Comparison of ENCODE assay signal across 14 cellular contexts in the genomic region with DNA sequence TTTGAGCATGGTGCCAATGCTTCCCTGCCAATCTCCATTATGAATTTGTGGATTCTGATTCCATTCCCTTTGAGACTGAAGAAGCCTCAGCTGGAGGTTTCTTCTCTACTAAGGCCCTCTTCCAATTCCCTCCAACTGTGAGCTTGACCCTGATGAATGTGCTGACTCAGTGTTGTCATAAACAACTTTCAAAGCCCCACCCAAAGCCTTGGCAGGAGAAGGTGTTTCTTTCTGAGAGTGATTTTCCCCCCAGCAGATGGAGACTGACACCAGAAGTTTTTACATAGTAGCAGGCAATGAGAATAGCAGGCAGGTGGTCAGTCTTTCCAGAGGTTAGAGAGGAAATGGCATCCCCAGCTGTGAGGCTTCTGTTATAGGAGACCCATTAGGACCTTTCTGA. TPM values are rescaled to one million over a fixed set of nuclear protein-coding genes. Genes with fewer than 3 reads are reported as not detected.
DNase-seq lines count a peak whose midpoint lies in the region; ATAC-seq and TF ChIP-seq lines count a peak whose summit lies in the region.
"Had no signal": no experiment of that assay in that cellular context is flagged by ENCODE, and none has a peak within 500 bp of the region (broad histone marks: within the 10 kb centered on the region; RNA-seq: fewer than 3 reads in every experiment).

No MANE protein-coding gene starts in this region.

- no peak overlapping the region for H2BK20ac ChIP-seq in H9 (ENCODE audit: low read depth, low read length, poor library complexity, severe bottlenecking)

- no peak overlapping the region for H4K8ac ChIP-seq in H9 (replicated peaks; ENCODE audit: insufficient read length, low read depth, low read length)

- H2BK5ac ChIP-seq in H9 (ENCODE audit: insufficient read length, low read length): no peak overlapping the region

- H3K9ac ChIP-seq in H9 (ENCODE audit: extremely low read depth, insufficient read length, low read length): no peak overlapping the region
- H3K9ac ChIP-seq in adipocyte (ENCODE audit: low read length): no peak overlapping the region

- H3K27me3 ChIP-seq in H9 (ENCODE audit: insufficient read depth, low read length) (no peaks in the 10 kb centered on the region), adipocyte (replicated peaks; ENCODE audit: control insufficient read depth, insufficient read depth, low read length) (no peaks in the 10 kb centered on the region), gastroesophageal sphincter (no peaks in the 10 kb centered on the region)

- H3K23me2 ChIP-seq in H9 (ENCODE audit: insufficient read length, low read depth, low read length, poor library complexity, severe bottlenecking): no peaks in the 10 kb centered on the region

- H3K4me3 ChIP-seq in adipocyte (ENCODE audit: low read length) (no peak overlapping the region), gastroesophageal sphincter (no peak overlapping the region)
- H3K4me3 ChIP-seq: lower lobe of right lung, tibial nerve had no signal

- no peak overlapping the region for H3K18ac ChIP-seq in H9 (ENCODE audit: insufficient read length, low read depth, low read length)

- H3K9me3 Mint-ChIP-seq in H9: no peaks in the 10 kb centered on the region
- no peaks in the 10 kb centered on the region for H3K9me3 Mint-ChIP-seq in activated naive CD8-positive, alpha-beta T cell treated with anti-CD3 and anti-CD28 coated beads, Interleukin-2, amount 50 U/mL, for 24 hours
- no peaks in the 10 kb centered on the region for H3K9me3 Mint-ChIP-seq in activated naive CD4-positive, alpha-beta T cell treated with anti-CD3 and anti-CD28 coated beads, Interleukin-2, amount 50 U/mL, for 72 hours

- H3K36me3 ChIP-seq in adipocyte (ENCODE audit: control insufficient read depth, insufficient read depth, low read length, severe bottlenecking) (peaks cover 50% of the 10 kb centered on the region), gastroesophageal sphincter (peaks cover 0 to 58% of the 10 kb centered on the region in 2 donors)

- no peak overlapping the region for H2AK5ac ChIP-seq in H9 (ENCODE audit: insufficient read length, low read length)

- no peaks in the 10 kb centered on the region for H3K79me1 ChIP-seq in H9 (ENCODE audit: insufficient read depth, low read depth, low read length, poor library complexity, severe bottlenecking)

- no peak overlapping the region for H3K27ac ChIP-seq in H9 (ENCODE audit: insufficient read length, low read depth, low read length)
- H3K27ac ChIP-seq in gastroesophageal sphincter: peak overlapping the region in 1 of 4 donors; percentile 7
- H3K27ac ChIP-seq: lower lobe of right lung had no signal

- no peak overlapping the region for H2BK15ac ChIP-seq in H9 (ENCODE audit: low read depth, low read length)

- H3K79me2 ChIP-seq in H9 (ENCODE audit: insufficient read depth, low read length): no peaks in the 10 kb centered on the region

- no peak overlapping the region for H3K23ac ChIP-seq in H9 (ENCODE audit: insufficient read length, low read depth, low read length)

- H3K9me3 ChIP-seq in H9 (ENCODE audit: control insufficient read depth, low read depth, low read length): no peaks in the 10 kb centered on the region
- peaks cover 6% of the 10 kb centered on the region for H3K9me3 ChIP-seq in adipocyte (ENCODE audit: control insufficient read depth, low read length)
- H3K9me3 ChIP-seq in gastroesophageal sphincter: no peaks in the 10 kb centered on the region
- H3K9me3 ChIP-seq: lower lobe of right lung, tibial nerve had no signal

- peaks cover 16 to 38% (median 33%) of the 10 kb centered on the region in 3 experiments; a peak in 6 of 7 replicates for H3K36me3 Mint-ChIP-seq in H9 (ENCODE audit: insufficient read depth in 1 of 3, low read depth in 3 of 3)
- no peaks in the 10 kb centered on the region for H3K36me3 Mint-ChIP-seq in activated naive CD8-positive, alpha-beta T cell treated with anti-CD3 and anti-CD28 coated beads, Interleukin-2, amount 50 U/mL, for 24 hours (ENCODE audit: low read depth)
- H3K36me3 Mint-ChIP-seq in activated naive CD4-positive, alpha-beta T cell treated with anti-CD3 and anti-CD28 coated beads, Interleukin-2, amount 50 U/mL, for 72 hours: no peaks in the 10 kb centered on the region

- TF ChIP-seq POLR2A in gastroesophageal sphincter (IDR thresholded peaks at IDR 0.05): no peak

- peaks cover 2% of the 10 kb centered on the region for H3K4me1 ChIP-seq in H9 (ENCODE audit: insufficient read depth, low read length)
- peaks cover 12% of the 10 kb centered on the region for H3K4me1 ChIP-seq in adipocyte (ENCODE audit: control insufficient read depth, insufficient read depth, low read length)
- H3K4me1 ChIP-seq in gastroesophageal sphincter: peaks cover 0 to 10% (median 0%) of the 10 kb centered on the region in 3 donors
- H3K4me1 ChIP-seq: lower lobe of right lung, tibial nerve had no signal

- H3T11ph ChIP-seq in H9 (ENCODE audit: low read length): no peak overlapping the region

- no peaks in the 10 kb centered on the region for H3K27me3 Mint-ChIP-seq in H9 (ENCODE audit: low read depth)
- no peaks in the 10 kb centered on the region for H3K27me3 Mint-ChIP-seq in activated naive CD8-positive, alpha-beta T cell treated with anti-CD3 and anti-CD28 coated beads, Interleukin-2, amount 50 U/mL, for 24 hours

- no peak overlapping the region for H2AFZ ChIP-seq in H9 (ENCODE audit: low read length)

- TF ChIP-seq CTCF in H9 (conservative IDR thresholded peaks at IDR 0.05): no peak
- no peak for TF ChIP-seq CTCF in gastroesophageal sphincter (IDR thresholded peaks at IDR 0.05)

- no peak overlapping the region for H4K5ac ChIP-seq in H9 (ENCODE audit: insufficient read length, low read depth, low read length)

- no peak overlapping the region for H2BK12ac ChIP-seq in H9 (ENCODE audit: insufficient read length, low read depth, low read length)

- H3K27ac Mint-ChIP-seq in H9: peak overlapping the region; percentile 6 to 90 (median 90); a peak in 3 of 7 replicates
- no peak overlapping the region for H3K27ac Mint-ChIP-seq in activated naive CD8-positive, alpha-beta T cell treated with anti-CD3 and anti-CD28 coated beads, Interleukin-2, amount 50 U/mL, for 24 hours
- no peak overlapping the region for H3K27ac Mint-ChIP-seq in activated naive CD4-positive, alpha-beta T cell treated with anti-CD3 and anti-CD28 coated beads, Interleukin-2, amount 50 U/mL, for 72 hours

- no peak overlapping the region for H3K14ac ChIP-seq in H9 (ENCODE audit: insufficient read depth, low read length)

- ATAC-seq in gastroesophageal sphincter: peak; percentile 66
- ATAC-seq in activated naive CD8-positive, alpha-beta T cell treated with anti-CD3 and anti-CD28 coated beads, Interleukin-2, amount 50 U/mL, for 24 hours: no peak
- no peak for ATAC-seq in activated naive CD4-positive, alpha-beta T cell treated with anti-CD3 and anti-CD28 coated beads, Interleukin-2, amount 50 U/mL, for 72 hours
- ATAC-seq: lower lobe of right lung had no signal

- H4K91ac ChIP-seq in H9 (ENCODE audit: insufficient read length, low read depth, low read length): no peak overlapping the region

- TF ChIP-seq EP300 in gastroesophageal sphincter (IDR thresholded peaks at IDR 0.05): no peak

- H3K4me1 Mint-ChIP-seq in H9: peaks cover 10 to 11% of the 10 kb centered on the region in 2 experiments
- no peaks in the 10 kb centered on the region for H3K4me1 Mint-ChIP-seq in activated naive CD8-positive, alpha-beta T cell treated with anti-CD3 and anti-CD28 coated beads, Interleukin-2, amount 50 U/mL, for 24 hours

- no peak overlapping the region for H2BK120ac ChIP-seq in H9 (ENCODE audit: low read depth, low read length, poor library complexity, severe bottlenecking)

- no peak overlapping the region for H3K4me2 ChIP-seq in H9 (ENCODE audit: insufficient read depth, insufficient read length, low read length)

- no peaks in the 10 kb centered on the region for H4K20me1 ChIP-seq in H9 (ENCODE audit: control insufficient read depth, insufficient read depth, insufficient read length)

- no peak overlapping the region for H3K4ac ChIP-seq in H9 (ENCODE audit: low read depth, low read length)

- DNase-seq in H9 (no peak), adipocyte (ENCODE audit: low read depth) (peak; percentile 40), stromal cell of bone marrow (ENCODE audit: low read depth) (peak; percentile 21), retina (no peak), NCI-H2081 (lab: John Stamatoyannopoulos, UW) (no peak)
- DNase-seq in activated naive CD8-positive, alpha-beta T cell treated with anti-CD3 and anti-CD28 coated beads, Interleukin-2, amount 50 U/mL, for 24 hours: no peak
- DNase-seq in activated naive CD4-positive, alpha-beta T cell treated with anti-CD3 and anti-CD28 coated beads, Interleukin-2, amount 50 U/mL, for 72 hours (ENCODE audit: low spot score in 2 of 2): no peak
- DNase-seq: activated CD4-positive, CD25-positive, alpha-beta regulatory T cell; activated T-cell treated with anti-CD3 and anti-CD28 coated beads, Interleukin-2, amount 50 U/mL, for 1 hour; hippocampal formation; lower lobe of right lung; stimulated activated CD4-positive, alpha-beta T cell treated with anti-CD3 and anti-CD28 coated beads, Interleukin-12 subunit alpha, Interleukin-12 subunit beta, amount 100 ng/mL, for 4 hours had no signal

- no peak overlapping the region for H3K56ac ChIP-seq in H9 (ENCODE audit: insufficient read length, low read depth, low read length)

- H3K4me3 Mint-ChIP-seq in H9: no peak overlapping the region
- no peak overlapping the region for H3K4me3 Mint-ChIP-seq in activated naive CD8-positive, alpha-beta T cell treated with anti-CD3 and anti-CD28 coated beads, Interleukin-2, amount 50 U/mL, for 24 hours

RNA-seq across cellular contexts. Expression of a gene that starts 53.1 kb away (rescaled TPM):
- total RNA-seq in H9 (2021): 30.1 and 31.4 TPM in 2 replicates
- 10 to 100 TPM; 32.4 to 72.1 (median 57.8) TPM for total RNA-seq in gastroesophageal sphincter
- 1 to 10 TPM in 1 of 2 donors, under 1 TPM in 1; 0.96 to 3.1 TPM for total RNA-seq in activated naive CD4-positive, alpha-beta T cell treated with anti-CD3 and anti-CD28 coated beads, Interleukin-2, amount 50 U/mL, for 72 hours

Comparison
In these comparisons a context has a peak if more than half of its experiments do, and no peak if none do; other contexts are left out.
1. DNase-seq: peak in adipocyte (single experiment) and stromal cell of bone marrow (single experiment); none in H9 (single experiment), activated naive CD8-positive, alpha-beta T cell treated with anti-CD3 and anti-CD28 coated beads, Interleukin-2, amount 50 U/mL, for 24 hours (single experiment), activated naive CD4-positive, alpha-beta T cell treated with anti-CD3 and anti-CD28 coated beads, Interleukin-2, amount 50 U/mL, for 72 hours (0 of 2), retina (single experiment) and NCI-H2081 (0 of 2).
2. H3K27ac Mint-ChIP-seq: peak in H9 (3 of 3); none in activated naive CD8-positive, alpha-beta T cell treated with anti-CD3 and anti-CD28 coated beads, Interleukin-2, amount 50 U/mL, for 24 hours (single experiment) and activated naive CD4-positive, alpha-beta T cell treated with anti-CD3 and anti-CD28 coated beads, Interleukin-2, amount 50 U/mL, for 72 hours (0 of 2).